In genomic region chr10:10878944-10879343, GRCh38 we compare ENCODE assay signal across 25 cellular contexts.
"Had no signal": no experiment of that assay in that cellular context is flagged by ENCODE, and none has a peak within 500 bp of the region (broad histone marks: within the 10 kb centered on the region; RNA-seq: fewer than 3 reads in every experiment).

No MANE protein-coding gene starts in this region.

- H3K36me3 ChIP-seq: cardiac muscle cell, ovary, prostate gland, right atrium auricular region, uterus had no signal

- H3K9me3 Mint-ChIP-seq: activated naive CD8-positive, alpha-beta T cell treated with anti-CD3 and anti-CD28 coated beads for 36 hours had no signal

- H3K4me1 Mint-ChIP-seq: activated naive CD8-positive, alpha-beta T cell treated with anti-CD3 and anti-CD28 coated beads for 36 hours; immature natural killer cell; natural killer cell had no signal

- H3K27me3 ChIP-seq: cardiac muscle cell, foreskin keratinocyte, hepatocyte, ovary, right atrium auricular region, testis, uterus had no signal

- H3K36me3 Mint-ChIP-seq: activated CD4-positive, alpha-beta memory T cell treated with anti-CD3 and anti-CD28 coated beads for 36 hours; activated naive CD8-positive, alpha-beta T cell treated with anti-CD3 and anti-CD28 coated beads for 36 hours; immature natural killer cell; stimulated activated naive B cell treated with anti-CD40 and anti-IgM and Interleukin-4, amounts not matched to agents 10 μg/mL and 1 μg/mL and 100 μg/mL, for 72 hours had no signal

- H3K4me3 ChIP-seq: cardiac muscle cell, hepatocyte, ovary, prostate gland, right atrium auricular region, testis, uterus had no signal

- H3K79me2 ChIP-seq: hepatocyte had no signal

- H3K27ac Mint-ChIP-seq: activated CD4-positive, alpha-beta memory T cell treated with anti-CD3 and anti-CD28 coated beads for 36 hours; activated naive CD8-positive, alpha-beta T cell treated with anti-CD3 and anti-CD28 coated beads for 36 hours; immature natural killer cell; natural killer cell; stimulated activated naive B cell treated with anti-CD40 and anti-IgM and Interleukin-4, amounts not matched to agents 10 μg/mL and 1 μg/mL and 100 μg/mL, for 72 hours had no signal

- FAIRE-seq: endometrium had no signal

- DNase-seq: activated CD4-positive, alpha-beta memory T cell treated with anti-CD3 and anti-CD28 coated beads for 36 hours; activated CD4-positive, alpha-beta T cell treated with anti-CD3 and anti-CD28 coated beads for 48 hours; activated naive CD4-positive, alpha-beta T cell treated with Interleukin-2 at 50 U/mL for 16 hours; activated naive CD8-positive, alpha-beta T cell treated with anti-CD3 and anti-CD28 coated beads for 36 hours; activated T-cell treated with anti-CD3 and anti-CD28 coated beads, Interleukin-2, amount 50 U/mL, for 48 hours; erythroblast; foreskin keratinocyte; glutamatergic neuron; immature natural killer cell; left ventricle myocardium superior; mammary epithelial cell; midbrain; natural killer cell; ovary; stimulated activated CD4-positive, alpha-beta T cell treated with anti-CD3 and anti-CD28 coated beads, Interleukin-1b, Interleukin-23, amount 100 ng/mL, for 48 hours; stimulated activated naive B cell treated with anti-CD40 and anti-IgM and Interleukin-4, amounts not matched to agents 10 μg/mL and 1 μg/mL and 100 μg/mL, for 72 hours; T-helper 2 cell; testis; trophoblast cell; uterus had no signal

- ATAC-seq: foreskin keratinocyte; left ventricle myocardium superior; natural killer cell; stimulated activated naive B cell treated with anti-CD40 and anti-IgM and Interleukin-4, amounts not matched to agents 10 μg/mL and 1 μg/mL and 100 μg/mL, for 72 hours had no signal

- H3K4me3 Mint-ChIP-seq: activated CD4-positive, alpha-beta memory T cell treated with anti-CD3 and anti-CD28 coated beads for 36 hours; activated naive CD8-positive, alpha-beta T cell treated with anti-CD3 and anti-CD28 coated beads for 36 hours; immature natural killer cell; natural killer cell; stimulated activated naive B cell treated with anti-CD40 and anti-IgM and Interleukin-4, amounts not matched to agents 10 μg/mL and 1 μg/mL and 100 μg/mL, for 72 hours had no signal

- H3K4me1 ChIP-seq: foreskin keratinocyte, prostate gland, right atrium auricular region, testis, uterus had no signal

- H2AFZ ChIP-seq: hepatocyte had no signal

- H3K27ac ChIP-seq: cardiac muscle cell, foreskin keratinocyte, hepatocyte, ovary, prostate gland, right atrium auricular region, testis, uterus had no signal

- H3K4me2 ChIP-seq: hepatocyte had no signal

- H3K9me3 ChIP-seq: prostate gland, right atrium auricular region, testis, uterus had no signal
